In the genomic region with DNA sequence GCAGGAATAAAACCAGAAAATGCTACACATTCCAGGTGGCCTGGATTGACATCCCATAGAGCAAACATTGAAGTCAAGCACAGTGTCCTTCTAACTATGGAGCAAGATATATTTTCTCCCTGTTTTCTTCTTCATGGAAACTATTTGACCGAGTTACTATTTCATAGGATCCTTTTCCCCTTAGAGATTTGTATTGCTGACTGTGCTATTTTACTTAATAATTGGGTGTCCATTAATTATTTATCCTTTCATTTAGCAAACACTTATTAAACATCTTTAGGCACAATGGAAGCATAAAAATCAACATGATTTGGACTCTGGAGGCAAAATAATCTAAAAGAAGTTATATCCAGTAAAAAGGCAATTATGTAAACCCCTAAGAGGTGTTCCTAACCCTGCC, we compare ENCODE assay signal across 22 cellular contexts.
DNase-seq lines count a peak whose midpoint lies in the region; ATAC-seq, FAIRE-seq and TF ChIP-seq lines count a peak whose summit lies in the region.
"Had no signal": no experiment of that assay in that cellular context is flagged by ENCODE, and none has a peak within 500 bp of the region (broad histone marks: within the 10 kb centered on the region; RNA-seq: fewer than 3 reads in every experiment).

No MANE protein-coding gene starts in this region.

- no peaks in the 10 kb centered on the region for H3K9me1 ChIP-seq in K562 (ENCODE audit: control insufficient read depth, insufficient read depth, low read length)

- CTCF ChIA-PET in HepG2 (lab: Yijun Ruan, JAX; ENCODE audit: low intra/inter-chr PET ratio, low total read pairs) = no interaction called here
- CTCF ChIA-PET in K562 (lab: Yijun Ruan, JAX; ENCODE audit: low intra/inter-chr PET ratio) = no interaction called here

- no peak for TF ChIP-seq POLR2A in HepG2 (IDR thresholded peaks at IDR 0.05; ENCODE audit: insufficient read depth in 1 of 2, low read depth in 2 of 2, low read length in 2 of 2)
- TF ChIP-seq POLR2A in right lobe of liver (IDR thresholded peaks at IDR 0.05) = no peak
- no peak for TF ChIP-seq POLR2A in K562 (conservative IDR thresholded peaks at IDR 0.05)

- TF ChIP-seq CTCF in HepG2 (CRISPR knock-in tag; IDR thresholded peaks at IDR 0.05) = no peak
- TF ChIP-seq CTCF in right lobe of liver (IDR thresholded peaks at IDR 0.05) = no peak
- TF ChIP-seq CTCF in K562 (IDR thresholded peaks at IDR 0.05 in 2 of 3, conservative IDR thresholded peaks at IDR 0.05 in 1 of 3; ENCODE audit: insufficient read depth in 2 of 3, low read depth in 1 of 3, low read length in 3 of 3) = no peak

- BruUV-seq in HepG2 (replicated peaks; lab: Mats Ljungman, UMichigan) (no TSS peak), K562 (replicated peaks; lab: Mats Ljungman, UMichigan) (no TSS peak)

- H2AFZ ChIP-seq in HepG2 (ENCODE audit: low read length) = no peak overlapping the region
- no peak overlapping the region for H2AFZ ChIP-seq in K562 (ENCODE audit: low read depth, low read length)

- in situ Hi-C loops in HepG2 (cut with HindIII; ENCODE audit: extremely low pct_ligation_motif_present, low pct_unique_long_range_greater_than_20kb) = no loop called here
- in situ Hi-C loops in K562 (cut with MboI) = no loop called here

- WGBS in HepG2 (ENCODE audit: low lambda C conversion rate) = 2% methylated on average over 1 of the region's 1 CpG
- 18% methylated on average over 1 of the region's 1 CpG for WGBS in right lobe of liver (ENCODE audit: insufficient coverage, low coverage, low lambda C conversion rate, missing lambda C conversion rate)
- WGBS in K562 (ENCODE audit: insufficient coverage, low coverage, missing lambda C conversion rate) = 0% methylated on average over 1 of the region's 1 CpG

- no peaks in the 10 kb centered on the region for H3K27me3 ChIP-seq in HepG2 (ENCODE audit: control insufficient read depth in 1 of 2, insufficient read depth in 2 of 2, low read length in 2 of 2)
- no peaks in the 10 kb centered on the region for H3K27me3 ChIP-seq in right lobe of liver
- H3K27me3 ChIP-seq in K562 (ENCODE audit: control insufficient read depth in 2 of 2, insufficient read depth in 2 of 2, low read length in 2 of 2) = no peaks in the 10 kb centered on the region
- H3K27me3 ChIP-seq: BE2C, BLaER1 had no signal

- TF ChIP-seq EP300 in HepG2 (IDR thresholded peaks at IDR 0.05; ENCODE audit: low read depth in 2 of 2, low read length in 2 of 2) (no peak), HepG2 (CRISPR knock-in tag; IDR thresholded peaks at IDR 0.05; ENCODE audit: borderline replicate concordance) (no peak), K562 (IDR thresholded peaks at IDR 0.05; ENCODE audit: low read length) (no peak)

- intact Hi-C loops in HepG2 (cut with micrococcal nuclease; ENCODE audit: unreplicated experiment) = no loop called here
- intact Hi-C loops in right lobe of liver (cut with DNase I) = no loop called here
- intact Hi-C loops in K562 (cut with micrococcal nuclease) = no loop called here

- H3K27ac ChIP-seq in HepG2 (ENCODE audit: extremely low read length, insufficient read depth, low read length) = no peak overlapping the region
- H3K27ac ChIP-seq in right lobe of liver = no peak overlapping the region
- no peak overlapping the region for H3K27ac ChIP-seq in K562 (ENCODE audit: extremely low read depth, low read depth, low read length)
- H3K27ac ChIP-seq: 22Rv1, BLaER1 had no signal

- H3K4me3 ChIP-seq in HepG2 (replicated peaks in 1 of 3; ENCODE audit: insufficient read depth in 1 of 3, low read depth in 2 of 3, low read length in 3 of 3) (no peak overlapping the region), right lobe of liver (no peak overlapping the region), K562 (no peak overlapping the region)
- H3K4me3 ChIP-seq: BLaER1 had no signal

- no peak for TF ChIP-seq RAD21 in HepG2 (CRISPR knock-in tag; IDR thresholded peaks at IDR 0.05)
- no peak for TF ChIP-seq RAD21 in K562 (CRISPR knock-in tag; conservative IDR thresholded peaks at IDR 0.05 in 1 of 2, IDR thresholded peaks at IDR 0.05 in 1 of 2)

- H3K9me3 ChIP-seq in HepG2 (ENCODE audit: low read length) (peaks cover 18% of the 10 kb centered on the region; the same call in 1 of the 2 replicates), right lobe of liver (no peaks in the 10 kb centered on the region), K562 (replicated peaks; ENCODE audit: control insufficient read depth, insufficient read depth, low read depth, low read length) (no peaks in the 10 kb centered on the region)
- H3K9me3 ChIP-seq: BE2C had no signal

- H3K4me1 ChIP-seq in HepG2 (ENCODE audit: insufficient read depth, low read length) (no peaks in the 10 kb centered on the region), right lobe of liver (no peaks in the 10 kb centered on the region), K562 (replicated peaks in 1 of 2; ENCODE audit: control insufficient read depth in 2 of 2, insufficient read depth in 2 of 2, low read length in 2 of 2) (no peaks in the 10 kb centered on the region)
- H3K4me1 ChIP-seq: BE2C, BLaER1 had no signal

- ATAC-seq in HepG2 = no peak
- ATAC-seq in right lobe of liver = no peak
- ATAC-seq in K562 = no peak

- H3K9ac ChIP-seq in HepG2 (ENCODE audit: insufficient read depth, low read depth, low read length) (no peak overlapping the region), K562 (ENCODE audit: insufficient read depth in 1 of 2, low read depth in 2 of 2, low read length in 2 of 2) (no peak overlapping the region)
- H3K9ac ChIP-seq: BLaER1 had no signal

- FAIRE-seq in HepG2 (lab: Jason Lieb, UNC) (no peak), K562 (lab: Jason Lieb, UNC) (no peak)
- FAIRE-seq: GM12891, GM19239 had no signal

- H3K79me2 ChIP-seq in HepG2 (ENCODE audit: insufficient read depth, low read length) = no peaks in the 10 kb centered on the region
- H3K79me2 ChIP-seq in K562 (ENCODE audit: control insufficient read depth, insufficient read depth, low read length) = no peaks in the 10 kb centered on the region

- H3K36me3 ChIP-seq in HepG2 (replicated peaks in 1 of 2; ENCODE audit: control insufficient read depth in 1 of 2, insufficient read depth in 2 of 2, low read length in 2 of 2) (no peaks in the 10 kb centered on the region), right lobe of liver (no peaks in the 10 kb centered on the region), K562 (ENCODE audit: control insufficient read depth, insufficient read depth, low read length) (no peaks in the 10 kb centered on the region)
- H3K36me3 ChIP-seq: BE2C, BLaER1 had no signal

- no peaks in the 10 kb centered on the region for H4K20me1 ChIP-seq in HepG2 (ENCODE audit: insufficient read depth, low read length)
- H4K20me1 ChIP-seq in K562 (replicated peaks; ENCODE audit: control insufficient read depth, insufficient read depth, low read length) = no peaks in the 10 kb centered on the region
- H4K20me1 ChIP-seq: BLaER1 had no signal

- DNase-seq in HepG2 (ENCODE audit: low spot score) (no peak), right lobe of liver (no peak), K562 (ENCODE audit: extremely low read depth in 1 of 4, low spot score in 3 of 4) (no peak), GDM1 (lab: John Stamatoyannopoulos, UW) (no peak), NCI-H146 treated with DMSO at 0.1 percent for 48 hours (lab: John Stamatoyannopoulos, UW; ENCODE audit: unreplicated experiment) (no peak)
- DNase-seq: ACHN; BE2C; C1 segment of cervical spinal cord; CD4-positive, alpha-beta memory T cell; CD4-positive, CD25-positive, alpha-beta regulatory T cell; CD8-positive, alpha-beta memory T cell; COR-L47; DMS 273 treated with DMSO at 0.1 percent for 48 hours; DMS153; DMS79; DND-41; EL; GF-D8 had no signal

- H3K4me2 ChIP-seq in HepG2 (ENCODE audit: low read depth, low read length) = no peak overlapping the region
- no peak overlapping the region for H3K4me2 ChIP-seq in K562 (ENCODE audit: insufficient read depth, low read length)
- H3K4me2 ChIP-seq: BLaER1 had no signal

- POLR2A ChIA-PET in HepG2 (lab: Yijun Ruan, JAX) = no interaction called here
- POLR2A ChIA-PET in K562 (lab: Yijun Ruan, JAX) = no interaction called here

TF ChIP-seq in HepG2, 621 proteins besides CTCF, POLR2A, EP300 and RAD21:
- TF ChIP-seq MAFK (conservative IDR thresholded peaks at IDR 0.05 in 1 of 2, IDR thresholded peaks at IDR 0.05 in 1 of 2; ENCODE audit: low read length in 2 of 2) (peak; percentile 93 to 96), MAFF (IDR thresholded peaks at IDR 0.05; ENCODE audit: low read depth, low read length) (peak; percentile 94), YEATS2 (CRISPR knock-in tag; IDR thresholded peaks at IDR 0.05; ENCODE audit: borderline replicate concordance) (no peak)

TF ChIP-seq in K562, 482 proteins besides CTCF, POLR2A, EP300 and RAD21 (continues in another document):
- TF ChIP-seq RFX7 (CRISPR knock-in tag; IDR thresholded peaks at IDR 0.05) (no peak), MTA3 (IDR thresholded peaks at IDR 0.05; ENCODE audit: borderline replicate concordance) (no peak), MAFK (IDR thresholded peaks at IDR 0.05; ENCODE audit: low read length) (peak; percentile 68), ZNF217 (CRISPR knock-in tag; IDR thresholded peaks at IDR 0.05) (no peak), ZNF316 (IDR thresholded peaks at IDR 0.05) (peak; percentile 70), CREBBP (IDR thresholded peaks at IDR 0.05; ENCODE audit: low read depth, low read length) (no peak), RUNX1 (IDR thresholded peaks at IDR 0.05; ENCODE audit: low read depth) (no peak), MAFF (IDR thresholded peaks at IDR 0.05; ENCODE audit: low read length) (peak; percentile 73), MAFG (tag; conservative IDR thresholded peaks at IDR 0.05) (peak; percentile 52; the same call in 1 of the 2 replicates), CHD4 (IDR thresholded peaks at IDR 0.05; ENCODE audit: insufficient read depth, insufficient replicate concordance, low read depth, low read length, poor library complexity, severe bottlenecking) (no peak), ARID2 (IDR thresholded peaks at IDR 0.05) (no peak), TFAM (CRISPR knock-in tag; conservative IDR thresholded peaks at IDR 0.05) (no peak), C11orf30 (IDR thresholded peaks at IDR 0.05; ENCODE audit: low read depth) (peak; percentile 45; the same call in 1 of the 2 replicates)
